Comparison of ENCODE assay signal across 1 cellular context in genomic region chr1:17494114-17494729, GRCh38.
TF ChIP-seq lines count a peak whose summit lies in the region.

No MANE protein-coding gene starts in this region.

TF ChIP-seq in K562, 482 proteins besides CTCF, POLR2A, EP300 and RAD21 (continued from another document and continues in another):
- TF ChIP-seq HNRNPUL1 (IDR thresholded peaks at IDR 0.05; ENCODE audit: low read length) (no peak), OTX1 (CRISPR knock-in tag; IDR thresholded peaks at IDR 0.05) (no peak), SMARCB1 (IDR thresholded peaks at IDR 0.05; ENCODE audit: insufficient read length, low read depth) (no peak), RBBP5 (IDR thresholded peaks at IDR 0.05; ENCODE audit: borderline replicate concordance, insufficient read depth, low read length, poor library complexity, severe bottlenecking) (no peak), ZBTB11 (CRISPR knock-in tag; IDR thresholded peaks at IDR 0.05) (no peak), KDM4B (IDR thresholded peaks at IDR 0.05; ENCODE audit: borderline replicate concordance in 2 of 2, low read depth in 1 of 2) (peak in 1 of 2 experiments; percentile 49; a peak in 1 of 4 replicates), MXI1 (IDR thresholded peaks at IDR 0.05; ENCODE audit: low read depth, low read length) (no peak), TCF7 (IDR thresholded peaks at IDR 0.05; ENCODE audit: borderline replicate concordance) (no peak), NBN (IDR thresholded peaks at IDR 0.05; ENCODE audit: low read depth) (peak; percentile 64; the same call in 1 of the 2 replicates), MECOM (CRISPR knock-in tag; IDR thresholded peaks at IDR 0.05) (no peak), MTA3 (IDR thresholded peaks at IDR 0.05; ENCODE audit: borderline replicate concordance) (0 out of 2 replicates have a peak, but pooled peaks have one; percentile 51), RERE (CRISPR knock-in tag; IDR thresholded peaks at IDR 0.05; ENCODE audit: borderline replicate concordance) (no peak), USF2 (CRISPR knock-in tag; IDR thresholded peaks at IDR 0.05) (no peak), E2F6 (IDR thresholded peaks at IDR 0.05; ENCODE audit: borderline replicate concordance in 1 of 2, extremely low read depth in 1 of 2, insufficient read depth in 1 of 2, insufficient read length in 1 of 2, low read depth in 1 of 2, low read length in 1 of 2, poor library complexity in 1 of 2, severe bottlenecking in 1 of 2) (no peak), ZNF707 (CRISPR knock-in tag; conservative IDR thresholded peaks at IDR 0.05) (no peak), ZNF77 (CRISPR knock-in tag; IDR thresholded peaks at IDR 0.05) (no peak), ARID3A (IDR thresholded peaks at IDR 0.05; ENCODE audit: borderline replicate concordance, low read depth, low read length) (no peak; the same call in 1 of the 2 replicates), HMG20B (CRISPR knock-in tag; IDR thresholded peaks at IDR 0.05) (no peak), ID3 (CRISPR knock-in tag; IDR thresholded peaks at IDR 0.05) (no peak), ID3 (tag; IDR thresholded peaks at IDR 0.05) (no peak), ZKSCAN8 (CRISPR knock-in tag; IDR thresholded peaks at IDR 0.05) (no peak), SRSF3 (IDR thresholded peaks at IDR 0.05; ENCODE audit: insufficient read depth, low read length) (no peak), THRAP3 (IDR thresholded peaks at IDR 0.05; ENCODE audit: borderline replicate concordance) (no peak), BRD9 (IDR thresholded peaks at IDR 0.05; ENCODE audit: low read depth, partially characterized antibody) (no peak), SNRNP70 (optimal IDR thresholded peaks at IDR 0.05; ENCODE audit: low read depth, low read length) (no peak), TCF3 (CRISPR knock-in tag; IDR thresholded peaks at IDR 0.05) (no peak), ZNF592 (IDR thresholded peaks at IDR 0.05) (no peak), POLR3A (IDR thresholded peaks at IDR 0.05; ENCODE audit: borderline replicate concordance, extremely low read depth, insufficient read depth, insufficient read length) (no peak), ZNF639 (CRISPR knock-in tag; conservative IDR thresholded peaks at IDR 0.05 in 1 of 2, IDR thresholded peaks at IDR 0.05 in 1 of 2) (no peak), PATZ1 (CRISPR knock-in tag; IDR thresholded peaks at IDR 0.05; ENCODE audit: borderline replicate concordance) (no peak), FOXA1 (IDR thresholded peaks at IDR 0.05; ENCODE audit: borderline replicate concordance) (no peak), ZNF511 (CRISPR knock-in tag; IDR thresholded peaks at IDR 0.05) (no peak), ZFP1 (CRISPR knock-in tag; IDR thresholded peaks at IDR 0.05) (no peak), FUS (optimal IDR thresholded peaks at IDR 0.05; ENCODE audit: low read depth, low read length) (no peak), KHSRP (IDR thresholded peaks at IDR 0.05) (no peak), LARP7 (IDR thresholded peaks at IDR 0.05) (no peak), ZNF354B (CRISPR knock-in tag; IDR thresholded peaks at IDR 0.05) (no peak), KAT2B (IDR thresholded peaks at IDR 0.05; ENCODE audit: low read depth, low read length) (no peak)
